ENCODE assay signal across 9 cellular contexts in the genomic region with DNA sequence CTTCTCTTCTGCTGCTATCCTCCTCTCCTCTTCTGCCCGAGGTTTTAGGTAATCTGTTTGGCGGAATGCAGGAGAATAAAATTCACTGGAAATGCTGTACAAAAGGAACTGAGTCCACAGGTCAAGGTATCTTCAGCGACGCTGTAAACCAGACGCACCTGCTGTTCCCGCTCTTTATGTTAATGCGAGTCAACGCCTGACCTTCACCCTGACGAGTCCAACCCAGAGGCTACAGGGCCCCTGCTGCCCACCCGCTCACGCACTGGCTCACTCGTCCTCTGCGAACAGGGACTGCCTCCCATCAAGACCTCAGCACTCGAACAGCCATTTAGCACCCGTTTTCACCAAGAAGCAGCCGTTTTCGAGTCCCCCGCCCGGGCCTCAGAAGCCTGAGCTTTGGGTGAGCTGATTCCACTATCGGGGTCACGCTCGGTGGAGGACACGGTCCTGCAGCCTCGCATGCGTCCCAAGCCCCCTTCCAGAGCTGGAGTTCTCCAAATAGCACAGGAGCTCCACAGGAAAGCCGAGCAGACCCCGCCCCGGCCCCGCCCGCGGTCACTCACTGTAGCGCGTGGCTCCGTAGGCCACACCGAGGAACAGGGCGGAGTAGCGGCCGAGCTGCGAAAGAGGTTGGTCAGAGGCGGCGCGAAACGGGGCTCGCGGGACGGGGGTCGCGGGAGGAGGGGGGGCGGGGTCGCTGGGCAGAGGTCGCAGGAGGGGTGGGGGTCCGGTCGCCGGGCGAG. TPM values are rescaled to one million over a fixed set of nuclear protein-coding genes. Genes with fewer than 3 reads are reported as not detected.
DNase-seq lines count a peak whose midpoint lies in the region; ATAC-seq and TF ChIP-seq lines count a peak whose summit lies in the region.
"Had no signal": no experiment of that assay in that cellular context is flagged by ENCODE, and none has a peak within 500 bp of the region (broad histone marks: within the 10 kb centered on the region; RNA-seq: fewer than 3 reads in every experiment).

No MANE protein-coding gene starts in this region.

- H3K4me1 Mint-ChIP-seq in Calu3 (ENCODE audit: low read depth, unreplicated experiment) = peaks cover 17% of the 10 kb centered on the region

- peaks cover 27% of the 10 kb centered on the region for H3K79me1 ChIP-seq in mesenchymal stem cell (replicated peaks; ENCODE audit: low read length, poor library complexity, severe bottlenecking)

- peak overlapping the region; percentile 73 for H3K4me3 Mint-ChIP-seq in Calu3 (ENCODE audit: low read depth, unreplicated experiment)

- H3K9me3 Mint-ChIP-seq in Calu3 (ENCODE audit: low read depth, unreplicated experiment) = no peaks in the 10 kb centered on the region

- TF ChIP-seq CTCF in Calu3 (IDR thresholded peaks at IDR 0.05; ENCODE audit: unreplicated experiment) (no peak), colonic mucosa (IDR thresholded peaks at IDR 0.05) (no peak)

- intact Hi-C loops in Calu3 (cut with micrococcal nuclease; ENCODE audit: unreplicated experiment) = no loop called here
- intact Hi-C loops in colonic mucosa (cut with DNase I) = no loop called here
- intact Hi-C loops in aorta (cut with DNase I) = loop anchor here in 1 of 2 donors (5.0 to 10.0 kb wide), 2 partner anchors 111 to 431 kb away; no protein-coding TSS in a partner anchor

- no peak overlapping the region for H2AK5ac ChIP-seq in mesenchymal stem cell (ENCODE audit: low read length, severe bottlenecking)

- H3K27me3 Mint-ChIP-seq in Calu3 (ENCODE audit: unreplicated experiment) = no peaks in the 10 kb centered on the region

- H3K4me3 ChIP-seq in colonic mucosa = peak overlapping the region; percentile 93
- H3K4me3 ChIP-seq in mesenchymal stem cell (ENCODE audit: insufficient read depth in 1 of 2, low read depth in 1 of 2, low read length in 2 of 2) = peak overlapping the region; percentile 72 to 90
- peak overlapping the region; percentile 32 to 62 for H3K4me3 ChIP-seq in aorta (ENCODE audit: low read length in 2 of 2)

- peak overlapping the region; percentile 78 for H2BK120ac ChIP-seq in mesenchymal stem cell (ENCODE audit: low read depth, low read length)

- H2BK5ac ChIP-seq in mesenchymal stem cell (ENCODE audit: low read depth, low read length, poor library complexity, severe bottlenecking) = no peak overlapping the region

- peak overlapping the region in 1 of 2 experiments; percentile 90 for H3K18ac ChIP-seq in mesenchymal stem cell (ENCODE audit: low read depth in 1 of 2, low read length in 2 of 2)

- H3K36me3 Mint-ChIP-seq in Calu3 (ENCODE audit: insufficient read depth, unreplicated experiment) = peaks cover 54% of the 10 kb centered on the region

- H3K9ac ChIP-seq in colonic mucosa (ENCODE audit: low read depth in 2 of 2, low read length in 2 of 2) (peak overlapping the region; percentile 72 to 81), mesenchymal stem cell (ENCODE audit: low read length) (peak overlapping the region; percentile 92)

- no peak overlapping the region for H2BK15ac ChIP-seq in mesenchymal stem cell (ENCODE audit: low read depth, poor library complexity, severe bottlenecking)

- CTCF ChIA-PET in Calu3 (lab: Charles Lee) = interaction anchor here (0.6 kb wide), 1 partner anchor 984 kb away, joined by 3 read pairs; no protein-coding TSS in a partner anchor

- H3K4me2 ChIP-seq in mesenchymal stem cell (ENCODE audit: low read length, poor library complexity, severe bottlenecking) = peak overlapping the region; percentile 68

- no peak overlapping the region for H2AFZ ChIP-seq in mesenchymal stem cell (ENCODE audit: low read depth, low read length)

- H2BK12ac ChIP-seq in mesenchymal stem cell (ENCODE audit: low read length in 2 of 2) = no peak overlapping the region

- WGBS in mesenchymal stem cell = 17% methylated on average over 49 of the region's 55 CpGs
- WGBS in aorta, 2 donors = 8 to 9% methylated on average over 46 to 55 of the region's 55 CpGs

- H4K8ac ChIP-seq in mesenchymal stem cell (ENCODE audit: low read length) = peak overlapping the region; percentile 5

- peak; percentile 30 for ATAC-seq in aorta (ENCODE audit: low FRiP score)

- H3K27me3 ChIP-seq in colonic mucosa (no peaks in the 10 kb centered on the region), mesenchymal stem cell (ENCODE audit: control insufficient read depth in 1 of 2, insufficient read depth in 1 of 2, low read length in 2 of 2) (no peaks in the 10 kb centered on the region), aorta (ENCODE audit: control insufficient read depth in 1 of 2, insufficient read depth in 2 of 2, low read length in 1 of 2) (no peaks in the 10 kb centered on the region)

- no peaks in the 10 kb centered on the region for H3K4me1 ChIP-seq in colonic mucosa
- H3K4me1 ChIP-seq in mesenchymal stem cell (ENCODE audit: control insufficient read depth, insufficient read depth, low read depth, low read length) = peaks cover 32% of the 10 kb centered on the region
- H3K4me1 ChIP-seq in aorta (ENCODE audit: control insufficient read depth in 1 of 2, insufficient read depth in 2 of 2, low read length in 2 of 2) = no peaks in the 10 kb centered on the region

- H3K27ac ChIP-seq in colonic mucosa (peak overlapping the region; percentile 95), mesenchymal stem cell (ENCODE audit: low read length, poor library complexity, severe bottlenecking) (no peak overlapping the region), aorta (ENCODE audit: low read depth in 1 of 2, low read length in 2 of 2) (no peak overlapping the region)

- no peak overlapping the region for H4K91ac ChIP-seq in mesenchymal stem cell (ENCODE audit: low read length)

- no peak overlapping the region for H3K23ac ChIP-seq in mesenchymal stem cell (ENCODE audit: low read length in 2 of 2)

- H3K4ac ChIP-seq in mesenchymal stem cell (ENCODE audit: low read depth in 1 of 2, low read length in 2 of 2) = peak overlapping the region; percentile 66 to 95

- H3K36me3 ChIP-seq in colonic mucosa (peaks cover 6% of the 10 kb centered on the region), mesenchymal stem cell (ENCODE audit: control insufficient read depth in 1 of 2, insufficient read depth in 2 of 2, low read depth in 1 of 2, low read length in 2 of 2) (peaks cover 23 to 43% of the 10 kb centered on the region in 2 experiments), aorta (ENCODE audit: control insufficient read depth in 1 of 2, insufficient read depth in 2 of 2, low read length in 1 of 2) (no peaks in the 10 kb centered on the region)

- peak overlapping the region in 1 of 2 experiments; percentile 53 for H3K14ac ChIP-seq in mesenchymal stem cell (ENCODE audit: low read length in 2 of 2)

- no TSS peak for BruUV-seq in Calu3 (replicated peaks; lab: Mats Ljungman, UMichigan)

- H3K9me3 ChIP-seq in colonic mucosa (no peaks in the 10 kb centered on the region), mesenchymal stem cell (ENCODE audit: control insufficient read depth, low read length) (no peaks in the 10 kb centered on the region), aorta (ENCODE audit: control insufficient read depth, low read length) (no peaks in the 10 kb centered on the region)

- DNase-seq in Calu3 = peak; percentile 22
- peak; percentile 23 for DNase-seq in NCI-H69 (lab: John Stamatoyannopoulos, UW)
- DNase-seq in colonic mucosa = peak; percentile 76
- peak; percentile 36 for DNase-seq in mesenchymal stem cell
- peak in 1 of 2 donors; percentile 77 for DNase-seq in aorta
- no peak for DNase-seq in activated CD4-positive, alpha-beta T cell treated with anti-CD3 and anti-CD28 coated beads, Interleukin-2, amount 50 U/mL, for 4 hours
- no peak for DNase-seq in NCI-H774 (lab: John Stamatoyannopoulos, UW)
- no peak for DNase-seq in glomerular visceral epithelial cell (ENCODE audit: extremely low spot score)

- H3K27ac Mint-ChIP-seq in Calu3 (ENCODE audit: unreplicated experiment) = peak overlapping the region; percentile 47

RNA-seq across cellular contexts. Expression of a gene that starts 0.6 kb away (rescaled TPM):
- total RNA-seq in Calu3 (2022) (122 and 124 TPM in 2 replicates), colonic mucosa (100 to 1,000 TPM; 416 to 553 TPM), aorta (100 to 1,000 TPM; 152 to 162 TPM)
- 1,109 TPM for polyA plus RNA-seq in mesenchymal stem cell (2013, experiment 1 of 2)
- 1,079 TPM for polyA plus RNA-seq in mesenchymal stem cell (2013, experiment 2 of 2)
- 100 to 1,000 TPM; 492 to 599 TPM for polyA plus RNA-seq in aorta

RNA-seq across cellular contexts. Expression of a gene that starts 0.8 kb away (rescaled TPM):
- 7.6 and 8.5 TPM in 2 replicates for total RNA-seq in Calu3 (2022)
- total RNA-seq in colonic mucosa = 10 to 100 TPM; 17.3 to 53.6 TPM
- polyA plus RNA-seq in mesenchymal stem cell (2013, experiment 1 of 2) = 15.0 TPM
- 13.1 TPM for polyA plus RNA-seq in mesenchymal stem cell (2013, experiment 2 of 2)
- total RNA-seq in aorta = 10 to 100 TPM in 1 of 2 donors, 1 to 10 TPM in 1; 5.7 to 11.5 TPM
- polyA plus RNA-seq in aorta = 10 to 100 TPM; 15.4 to 19.8 TPM

RNA-seq across cellular contexts. Expression of a gene that starts 15.4 kb away (rescaled TPM):
- 0.24 and 0.40 TPM in 2 replicates for total RNA-seq in Calu3 (2022)
- total RNA-seq in colonic mucosa = 1 to 10 TPM; 7.1 to 8.4 TPM
- 1.4 TPM for polyA plus RNA-seq in mesenchymal stem cell (2013, experiment 1 of 2)
- 1.3 TPM for polyA plus RNA-seq in mesenchymal stem cell (2013, experiment 2 of 2)
- total RNA-seq in aorta = 10 to 100 TPM; 10.8 to 20.0 TPM
- 10 to 100 TPM in 1 of 2 donors, 1 to 10 TPM in 1; 3.0 to 22.9 TPM for polyA plus RNA-seq in aorta
- total RNA-seq: SK-MEL-5 had no signal

RNA-seq across cellular contexts. Expression of a gene that starts 32.1 kb away (rescaled TPM):
- total RNA-seq in Calu3 (2022) (29.5 and 30.0 TPM in 2 replicates), colonic mucosa (10 to 100 TPM; 50.8 to 53.2 TPM), aorta (10 to 100 TPM; 35.7 to 59.4 TPM)
- 33.6 TPM for polyA plus RNA-seq in mesenchymal stem cell (2013, experiment 1 of 2)
- polyA plus RNA-seq in mesenchymal stem cell (2013, experiment 2 of 2) = 32.1 TPM
- 10 to 100 TPM; 17.7 to 38.3 TPM for polyA plus RNA-seq in aorta

RNA-seq across cellular contexts. Expression of a gene that starts 48.1 kb away (rescaled TPM):
- not detected in 2 replicates for total RNA-seq in Calu3 (2022)
- 1 to 10 TPM; 1.2 to 2.3 TPM for total RNA-seq in colonic mucosa
- 1.3 TPM for polyA plus RNA-seq in mesenchymal stem cell (2013, experiment 1 of 2)
- 0.97 TPM for polyA plus RNA-seq in mesenchymal stem cell (2013, experiment 2 of 2)
- total RNA-seq in aorta = 1 to 10 TPM; 1.9 to 2.4 TPM
- 1 to 10 TPM; 1.1 to 4.0 TPM for polyA plus RNA-seq in aorta
- total RNA-seq: SK-MEL-5 had no signal

Comparison
In these comparisons a context has a peak if more than half of its experiments do, and no peak if none do; other contexts are left out.
1. DNase-seq: peak in Calu3 (single experiment), NCI-H69 (single experiment), colonic mucosa (single experiment) and mesenchymal stem cell (single experiment); none in activated CD4-positive, alpha-beta T cell treated with anti-CD3 and anti-CD28 coated beads, Interleukin-2, amount 50 U/mL, for 4 hours (0 of 2), NCI-H774 (single experiment) and glomerular visceral epithelial cell (single experiment).
2. Peak in every context shown above with its lines, with median percentiles within 50 percentile points of each other: H3K4me3 ChIP-seq.